ENCODE assay signal across 10 cellular contexts in the genomic region with DNA sequence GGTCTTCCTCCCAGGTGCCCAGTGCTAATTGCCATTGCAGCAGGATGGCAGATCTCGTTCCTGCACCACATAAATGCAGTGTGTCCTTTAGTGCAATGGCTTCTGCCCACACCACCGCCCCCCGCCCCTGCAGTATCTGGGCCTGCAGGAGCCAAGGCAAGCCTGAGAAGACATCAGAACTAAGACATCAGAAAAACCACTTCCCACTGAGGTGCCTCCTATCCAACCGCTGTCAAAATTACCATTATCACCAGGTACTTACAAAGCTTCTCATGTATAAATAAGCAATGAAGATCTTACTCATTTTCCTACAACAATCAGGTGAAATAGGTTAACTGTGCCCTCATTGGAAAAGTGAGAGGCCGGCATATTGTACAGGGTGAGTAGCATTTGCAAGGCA.
"Had no signal": no experiment of that assay in that cellular context is flagged by ENCODE, and none has a peak within 500 bp of the region (broad histone marks: within the 10 kb centered on the region; RNA-seq: fewer than 3 reads in every experiment).

No MANE protein-coding gene starts in this region.

- H3K27ac ChIP-seq: GM23248, HL-60 had no signal

- H3K9me3 ChIP-seq: HAP-1 had no signal

- H3K9ac ChIP-seq: GM23248 had no signal

- DNase-seq: GM23248, GOT3, H7, HFFc6, KG1 had no signal

- H3K4me3 ChIP-seq: GM23248, HAP-1, K562 had no signal

- H3K36me3 ChIP-seq: HAP-1 had no signal

- ATAC-seq: HCT116, HepG2, K562 had no signal

- H3K4me1 ChIP-seq: HAP-1 had no signal
